In the genomic region with DNA sequence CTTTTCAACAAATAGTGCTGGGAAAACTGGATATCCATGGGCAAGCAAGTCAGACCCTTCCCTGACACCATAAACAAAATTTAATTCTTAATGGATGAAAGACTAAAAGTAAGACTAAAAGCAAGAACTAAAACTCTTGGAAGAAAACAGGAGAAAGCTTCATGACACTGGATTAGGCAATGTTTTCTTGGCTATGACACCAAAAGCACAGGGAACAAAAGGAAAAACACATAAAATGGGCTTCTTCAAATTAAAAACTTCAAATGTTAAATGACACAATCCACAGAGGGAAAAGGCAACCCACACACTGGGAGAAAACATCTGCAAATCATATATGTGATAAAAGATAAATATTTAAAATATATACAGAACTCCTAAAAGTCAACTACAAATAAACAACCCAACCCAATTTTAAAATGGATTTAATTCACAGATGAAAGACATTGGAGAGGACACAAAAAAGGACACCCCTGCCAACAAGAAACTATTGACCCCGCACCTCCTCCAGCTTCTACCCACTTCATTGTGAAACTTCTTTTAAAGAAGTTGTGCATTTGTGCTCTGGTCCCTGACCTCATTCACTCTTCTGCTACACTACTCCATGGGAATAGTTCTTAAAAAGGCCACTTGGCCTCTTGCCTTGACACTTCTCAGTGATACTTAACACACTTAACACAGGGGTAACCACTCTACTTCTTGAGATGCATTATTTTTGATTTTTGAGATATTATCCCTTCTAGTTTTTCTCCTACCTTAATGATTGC, we compare ENCODE assay signal across 18 cellular contexts.
DNase-seq lines count a peak whose midpoint lies in the region; ATAC-seq, FAIRE-seq and TF ChIP-seq lines count a peak whose summit lies in the region.
"Had no signal": no experiment of that assay in that cellular context is flagged by ENCODE, and none has a peak within 500 bp of the region (broad histone marks: within the 10 kb centered on the region; RNA-seq: fewer than 3 reads in every experiment).

No MANE protein-coding gene starts in this region.

- no peaks in the 10 kb centered on the region for H4K20me1 ChIP-seq in GM12878 (ENCODE audit: control insufficient read depth, insufficient read depth)
- H4K20me1 ChIP-seq in PC-9 (ENCODE audit: insufficient read depth), result no peaks in the 10 kb centered on the region

- H3K79me2 ChIP-seq in GM12878 (ENCODE audit: control insufficient read depth, insufficient read depth, low read length) (no peaks in the 10 kb centered on the region), PC-9 (ENCODE audit: low read depth) (no peaks in the 10 kb centered on the region)

- TF ChIP-seq EP300 in GM12878 (IDR thresholded peaks at IDR 0.05; ENCODE audit: borderline replicate concordance in 1 of 2, control insufficient read depth in 1 of 2, low read depth in 2 of 2, low read length in 2 of 2) (no peak), suprapubic skin (IDR thresholded peaks at IDR 0.05) (no peak)

- 0% methylated on average over 1 of the region's 1 CpG for WGBS in GM12878 (ENCODE audit: insufficient coverage, insufficient replicate concordance, low lambda C conversion rate, missing lambda C conversion rate)
- WGBS in aorta, 2 donors, result 95 to 97% methylated on average over 1 of the region's 1 CpG
- WGBS in suprapubic skin, result 61% methylated on average over 1 of the region's 1 CpG

- DNase-seq in Right ventricle myocardium superior (no peak), cardiac septum (ENCODE audit: low spot score) (no peak), GM12878 (ENCODE audit: low read depth, low spot score) (no peak), memory B cell (ENCODE audit: low spot score in 2 of 2) (no peak), aorta (no peak), PC-9 (no peak), suprapubic skin (ENCODE audit: low spot score in 2 of 2) (no peak)
- DNase-seq: activated CD8-positive, alpha-beta memory T cell treated with anti-CD3 and anti-CD28 coated beads, Interleukin-2, amount 50 U/mL, for 48 hours; body of pancreas; COR-L47; hippocampal formation; kidney; right cardiac atrium; SJCRH30 had no signal

- no peaks in the 10 kb centered on the region for H3K27me3 Mint-ChIP-seq in memory B cell
- H3K27me3 Mint-ChIP-seq: activated naive CD4-positive, alpha-beta T cell treated with anti-CD3 and anti-CD28 coated beads, Interleukin-2, amount 50 U/mL, for 24 hours had no signal

- ATAC-seq in Right ventricle myocardium superior (ENCODE audit: poor library complexity) (peak; percentile 74), GM12878 (peak; percentile 42; the same call in 2 of the 3 replicates), memory B cell (ENCODE audit: low read depth) (no peak), aorta (ENCODE audit: low FRiP score) (peak; percentile 38), GM18867 (IDR thresholded peaks at IDR 0.05; ENCODE audit: unreplicated experiment) (no peak)
- ATAC-seq: activated CD4-positive, CD25-positive, alpha-beta regulatory T cell treated with anti-CD3 and anti-CD28 coated beads, Interleukin-2, amount 50 U/mL, for 24 hours; body of pancreas had no signal

- H3K36me3 Mint-ChIP-seq in memory B cell, result peaks cover 8% of the 10 kb centered on the region

- TF ChIP-seq POLR2A in GM12878 (IDR thresholded peaks at IDR 0.05; ENCODE audit: low read depth, low read length), result no peak
- TF ChIP-seq POLR2A in suprapubic skin (IDR thresholded peaks at IDR 0.05), result no peak

- CTCF ChIA-PET in GM12878 (lab: Yijun Ruan, JAX) (no interaction called here), PC-9 (lab: Charles Lee) (no interaction called here)

- no peak overlapping the region for H2AFZ ChIP-seq in GM12878 (ENCODE audit: control insufficient read depth, low read depth, low read length)
- no peak overlapping the region for H2AFZ ChIP-seq in PC-9

- H3K27me3 ChIP-seq in GM12878 (replicated peaks in 1 of 2; ENCODE audit: control insufficient read depth in 2 of 2, insufficient read depth in 2 of 2, low read length in 1 of 2) (no peaks in the 10 kb centered on the region), aorta (ENCODE audit: control insufficient read depth in 1 of 2, insufficient read depth in 2 of 2, low read length in 1 of 2) (no peaks in the 10 kb centered on the region), PC-9 (ENCODE audit: insufficient read depth, low read depth) (no peaks in the 10 kb centered on the region), suprapubic skin (no peaks in the 10 kb centered on the region)
- H3K27me3 ChIP-seq: body of pancreas, SJCRH30 had no signal

- SMC1A ChIA-PET in GM12878 (lab: Charles Lee; ENCODE audit: uncharacterized antibody, unreplicated experiment), result interaction anchor here (0.7 to 1.0 kb wide), 2 partner anchors 10 to 411 kb away, joined by 3 read pairs; no protein-coding TSS in a partner anchor

- BruUV-seq in GM12878 (replicated peaks; lab: Mats Ljungman, UMichigan) (no TSS peak), PC-9 (replicated peaks; lab: Mats Ljungman, UMichigan) (no TSS peak)

- intact Hi-C loops in Right ventricle myocardium superior (cut with DNase I), result no loop called here
- intact Hi-C loops in cardiac septum (cut with DNase I), result no loop called here
- intact Hi-C loops in GM12878 (cut with micrococcal nuclease; ENCODE audit: unreplicated experiment), result no loop called here
- intact Hi-C loops in aorta (cut with DNase I), result no loop called here
- intact Hi-C loops in PC-9 (cut with micrococcal nuclease; ENCODE audit: unreplicated experiment), result no loop called here

- H3K4me3 ChIP-seq in GM12878, result no peak overlapping the region
- H3K4me3 ChIP-seq in aorta (ENCODE audit: low read length in 2 of 2), result no peak overlapping the region
- H3K4me3 ChIP-seq in PC-9, result no peak overlapping the region
- H3K4me3 ChIP-seq in suprapubic skin, result no peak overlapping the region
- H3K4me3 ChIP-seq: body of pancreas, SJCRH30 had no signal

- POLR2A ChIA-PET in GM12878 (lab: Charles Lee) (no interaction called here), PC-9 (lab: Charles Lee; ENCODE audit: unreplicated experiment) (no interaction called here)

- peaks cover 8% of the 10 kb centered on the region for H3K4me1 Mint-ChIP-seq in memory B cell

- FAIRE-seq in GM12878 (lab: Jason Lieb, UNC), result no peak
- FAIRE-seq: kidney had no signal

- in situ Hi-C loops in GM12878 (cut with MboI), result no loop called here

- H3K27ac ChIP-seq in GM12878 (ENCODE audit: control insufficient read depth, insufficient read depth) (peak overlapping the region; percentile 6; the same call in 1 of the 2 replicates), aorta (ENCODE audit: low read depth in 1 of 2, low read length in 2 of 2) (no peak overlapping the region), PC-9 (no peak overlapping the region), suprapubic skin (no peak overlapping the region)
- H3K27ac ChIP-seq: body of pancreas, SJCRH30 had no signal

- H3K9ac ChIP-seq in GM12878 (ENCODE audit: control insufficient read depth, insufficient read depth, low read length), result no peak overlapping the region

- peaks cover 14% of the 10 kb centered on the region for H3F3A ChIP-seq in PC-9 (ENCODE audit: insufficient read depth, low read depth)

- H3K27ac Mint-ChIP-seq in memory B cell, result peak overlapping the region; percentile 33
- H3K27ac Mint-ChIP-seq: activated naive CD4-positive, alpha-beta T cell treated with anti-CD3 and anti-CD28 coated beads, Interleukin-2, amount 50 U/mL, for 24 hours; T-helper 2 cell treated with Interferon-gamma antibody and Interleukin-4, amounts not matched to agents 5 μg/mL and 100 μg/mL, for 36 hours had no signal

- H3K4me1 ChIP-seq in GM12878 (ENCODE audit: control insufficient read depth, insufficient read depth, low read length), result peaks cover 7% of the 10 kb centered on the region; the same call in 1 of the 2 replicates
- H3K4me1 ChIP-seq in aorta (ENCODE audit: control insufficient read depth in 1 of 2, insufficient read depth in 2 of 2, low read length in 2 of 2), result no peaks in the 10 kb centered on the region
- no peaks in the 10 kb centered on the region for H3K4me1 ChIP-seq in PC-9 (replicated peaks; ENCODE audit: insufficient read depth)
- H3K4me1 ChIP-seq in suprapubic skin, result no peaks in the 10 kb centered on the region
- H3K4me1 ChIP-seq: body of pancreas, SJCRH30 had no signal

- H3K9me3 Mint-ChIP-seq in memory B cell, result no peaks in the 10 kb centered on the region
- H3K9me3 Mint-ChIP-seq: activated naive CD4-positive, alpha-beta T cell treated with anti-CD3 and anti-CD28 coated beads, Interleukin-2, amount 50 U/mL, for 24 hours; T-helper 2 cell treated with Interferon-gamma antibody and Interleukin-4, amounts not matched to agents 5 μg/mL and 100 μg/mL, for 36 hours had no signal

- no peak for TF ChIP-seq CTCF in GM12878 (IDR thresholded peaks at IDR 0.05 in 2 of 3, conservative IDR thresholded peaks at IDR 0.05 in 1 of 3; ENCODE audit: control insufficient read depth in 2 of 3, extremely low read depth in 1 of 3, insufficient read depth in 1 of 3, low read depth in 3 of 3, low read length in 3 of 3)
- TF ChIP-seq CTCF in PC-9 (conservative IDR thresholded peaks at IDR 0.05), result no peak
- no peak for TF ChIP-seq CTCF in suprapubic skin (IDR thresholded peaks at IDR 0.05)

- TF ChIP-seq RAD21 in GM12878 (IDR thresholded peaks at IDR 0.05; ENCODE audit: insufficient read depth, low read depth, low read length), result no peak

- H3K9me2 ChIP-seq in PC-9 (ENCODE audit: insufficient read depth), result no peaks in the 10 kb centered on the region

- H3K4me3 Mint-ChIP-seq in memory B cell, result no peak overlapping the region
- H3K4me3 Mint-ChIP-seq: activated naive CD4-positive, alpha-beta T cell treated with anti-CD3 and anti-CD28 coated beads, Interleukin-2, amount 50 U/mL, for 24 hours; T-helper 2 cell treated with Interferon-gamma antibody and Interleukin-4, amounts not matched to agents 5 μg/mL and 100 μg/mL, for 36 hours had no signal

- H3K36me3 ChIP-seq in GM12878 (ENCODE audit: control insufficient read depth in 2 of 2, insufficient read depth in 2 of 2, low read length in 1 of 2) (peaks cover 0 to 2% of the 10 kb centered on the region in 2 experiments; a peak in 3 of 4 replicates), aorta (ENCODE audit: control insufficient read depth in 1 of 2, insufficient read depth in 2 of 2, low read length in 1 of 2) (no peaks in the 10 kb centered on the region), PC-9 (ENCODE audit: low read depth) (no peaks in the 10 kb centered on the region), suprapubic skin (no peaks in the 10 kb centered on the region)

- H3K4me2 ChIP-seq in GM12878 (ENCODE audit: control insufficient read depth, insufficient read depth) (no peak overlapping the region), PC-9 (no peak overlapping the region)

- H3K9me3 ChIP-seq in GM12878 (replicated peaks; ENCODE audit: control insufficient read depth, insufficient read depth, low read length) (no peaks in the 10 kb centered on the region; the same call in 2 of the 3 replicates), aorta (ENCODE audit: control insufficient read depth, low read length) (no peaks in the 10 kb centered on the region), PC-9 (ENCODE audit: insufficient read depth, low read depth) (no peaks in the 10 kb centered on the region), suprapubic skin (no peaks in the 10 kb centered on the region)
- H3K9me3 ChIP-seq: body of pancreas, SJCRH30 had no signal

- RAD21 ChIA-PET in GM12878 (lab: Charles Lee; ENCODE audit: unreplicated experiment), result no interaction called here

TF ChIP-seq in GM12878, 131 proteins besides CTCF, POLR2A, EP300 and RAD21 (continues in another document):
- TF ChIP-seq RFX5 (IDR thresholded peaks at IDR 0.05; ENCODE audit: low read depth, low read length), result no peak
- no peak for TF ChIP-seq SP1 (IDR thresholded peaks at IDR 0.05; ENCODE audit: low read depth, low read length)

Comparison
In these comparisons a context has a peak if more than half of its experiments do, and no peak if none do; other contexts are left out.
1. ATAC-seq: peak in Right ventricle myocardium superior (single experiment), GM12878 (single experiment) and aorta (single experiment); none in memory B cell (single experiment) and GM18867 (single experiment).